ENCODE assay signal across 8 cellular contexts in the genomic region with DNA sequence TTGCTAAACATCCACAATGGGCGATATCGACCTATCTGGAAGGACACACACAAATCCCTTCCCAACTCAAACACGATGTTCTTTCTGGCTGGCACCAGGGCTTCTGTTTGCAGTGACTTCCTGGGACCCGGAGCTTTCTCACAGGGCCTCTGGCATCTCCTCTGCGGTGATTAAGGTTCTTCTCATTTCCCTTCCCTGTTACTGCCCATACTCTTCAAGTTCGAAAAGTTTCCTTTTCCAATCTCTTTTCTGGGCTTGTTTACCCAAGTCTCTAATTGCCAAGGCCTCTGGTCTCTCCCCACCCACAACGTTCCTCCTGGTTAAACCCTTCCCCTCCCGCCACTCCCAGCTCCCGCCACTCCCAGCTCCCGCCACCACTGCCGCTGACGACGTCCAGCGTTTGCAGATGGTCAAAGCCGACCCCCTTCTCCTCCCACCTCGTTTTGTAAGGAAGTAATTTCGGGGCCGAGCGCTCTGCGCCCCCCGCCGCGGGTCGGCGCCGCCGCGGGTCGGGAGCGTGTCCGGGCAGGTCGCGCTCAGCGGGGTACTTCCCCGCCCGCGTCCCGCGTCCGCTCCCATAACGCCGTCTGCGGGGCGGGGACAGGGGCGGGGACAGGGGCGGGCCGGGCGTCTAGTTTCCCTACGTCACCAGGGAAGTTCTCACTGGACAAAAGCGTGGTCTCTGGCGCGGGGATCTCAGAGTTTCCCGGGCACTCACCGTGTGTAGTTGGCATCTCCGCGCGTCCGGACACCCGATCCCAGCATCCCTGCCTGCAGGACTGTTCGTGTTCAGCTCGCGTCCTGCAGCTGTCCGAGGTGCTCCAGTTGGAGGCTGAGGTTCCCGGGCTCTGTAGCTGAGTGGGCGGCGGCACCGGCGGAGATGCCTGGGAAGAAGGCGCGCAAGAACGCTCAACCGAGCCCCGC. TPM values are rescaled to one million over a fixed set of nuclear protein-coding genes. Genes with fewer than 3 reads are reported as not detected.
DNase-seq lines count a peak whose midpoint lies in the region; ATAC-seq lines count a peak whose summit lies in the region.

A gene (plus strand): TSS at position 699 of the 924 bp plus-strand sequence. CDS start 182 bp downstream, at position 881.

- peak within 1 kb of the TSS; percentile 53 for H4K5ac ChIP-seq in mesendoderm (ENCODE audit: low read length)

- H3K27ac Mint-ChIP-seq in effector memory CD8-positive, alpha-beta T cell, result peak within 1 kb of the TSS; percentile 98 to 99

- no peak within 1 kb of the TSS for H2BK15ac ChIP-seq in mesendoderm (replicated peaks; ENCODE audit: low read depth)

- peak; percentile 70 for DNase-seq in CMK (ENCODE audit: low read depth)
- peak; percentile 92 for DNase-seq in HT1080 (ENCODE audit: low read depth)
- DNase-seq in NK-92 treated with Interleukin-12 subunit alpha and Interleukin-12 subunit beta, amount 100 ng/mL, for 24 hours (lab: John Stamatoyannopoulos, UW), result peak; percentile 81
- peak; percentile 48 to 75 for DNase-seq in activated CD8-positive, alpha-beta memory T cell treated with anti-CD3 and anti-CD28 coated beads for 1 hour (ENCODE audit: extremely low read depth in 1 of 2, low read depth in 1 of 2)
- DNase-seq in effector memory CD8-positive, alpha-beta T cell, result peak; percentile 78 to 87 (median 85)
- DNase-seq in mesendoderm, result peak; percentile 97
- DNase-seq in stimulated activated CD8-positive, alpha-beta memory T cell treated with anti-CD3 and anti-CD28 coated beads, Interleukin-15, amount 100 ng/mL, for 24 hours (ENCODE audit: low read depth), result peak; percentile 71

- peak within 1 kb of the TSS; percentile 40 for H3K4me2 ChIP-seq in mesendoderm (ENCODE audit: low read length)

- H3K36me3 Mint-ChIP-seq in effector memory CD8-positive, alpha-beta T cell (ENCODE audit: insufficient read depth), result peaks cover 56% of the 10 kb centered on the region

- no peak within 1 kb of the TSS for H4K8ac ChIP-seq in mesendoderm (ENCODE audit: low read depth, low read length)

- peak within 1 kb of the TSS; percentile 92 for H3K23ac ChIP-seq in mesendoderm (ENCODE audit: low read length)

- H3K27me3 Mint-ChIP-seq in effector memory CD8-positive, alpha-beta T cell, result no peaks in the 10 kb centered on the region

- H3K79me1 ChIP-seq in mesendoderm (ENCODE audit: low read length), result peaks cover 1% of the 10 kb centered on the region

- H3K27me3 ChIP-seq in mesendoderm (ENCODE audit: insufficient read depth, low read length, poor library complexity), result no peaks in the 10 kb centered on the region

- peak within 1 kb of the TSS; percentile 68 for H3K18ac ChIP-seq in mesendoderm (ENCODE audit: low read length)

- peaks cover 7% of the 10 kb centered on the region for H3K4me1 ChIP-seq in mesendoderm (ENCODE audit: control insufficient read depth, low read depth, low read length)

- H2BK120ac ChIP-seq in mesendoderm (ENCODE audit: low read depth, low read length), result peak within 1 kb of the TSS; percentile 76

- WGBS in mesendoderm (ENCODE audit: extremely low coverage, insufficient coverage, low lambda C conversion rate), result no CpG with 5 or more reads among the region's 73 CpGs

- H3K27ac ChIP-seq in mesendoderm (ENCODE audit: low read depth, low read length), result peak within 1 kb of the TSS; percentile 89

- no peaks in the 10 kb centered on the region for H3K9me3 Mint-ChIP-seq in effector memory CD8-positive, alpha-beta T cell

- H3K36me3 ChIP-seq in mesendoderm (ENCODE audit: control insufficient read depth, insufficient read depth, low read length), result no peaks in the 10 kb centered on the region

- peak; percentile 62 for ATAC-seq in GM21360 (IDR thresholded peaks at IDR 0.05; ENCODE audit: unreplicated experiment)
- ATAC-seq in effector memory CD8-positive, alpha-beta T cell (replicated peaks), result peak; percentile 74

- H3K56ac ChIP-seq in mesendoderm (ENCODE audit: low read length), result peak within 1 kb of the TSS; percentile 92

- H3K4ac ChIP-seq in mesendoderm (ENCODE audit: low read depth, low read length), result peak within 1 kb of the TSS; percentile 78

- peak within 1 kb of the TSS; percentile 88 for H2BK5ac ChIP-seq in mesendoderm (ENCODE audit: low read length)

- peak within 1 kb of the TSS; percentile 93 to 94 for H3K4me3 Mint-ChIP-seq in effector memory CD8-positive, alpha-beta T cell

- peak within 1 kb of the TSS; percentile 96 for H3K9ac ChIP-seq in mesendoderm (ENCODE audit: low read length)

- peaks cover 24% of the 10 kb centered on the region for H3K79me2 ChIP-seq in mesendoderm (ENCODE audit: control insufficient read depth, insufficient read depth, low read length)

- H3K4me3 ChIP-seq in mesendoderm (ENCODE audit: low read length), result peak within 1 kb of the TSS; percentile 83

- H3K4me1 Mint-ChIP-seq in effector memory CD8-positive, alpha-beta T cell (ENCODE audit: low read depth in 2 of 2), result peaks cover 26 to 33% of the 10 kb centered on the region in 2 donors

- H2AK5ac ChIP-seq in mesendoderm (ENCODE audit: low read length), result no peak within 1 kb of the TSS

RNA-seq across cellular contexts. Expression of the gene that starts here (rescaled TPM):
- total RNA-seq in HT1080 (2014; rRNA removed; shearing (Covaris generic)), result 34.9 and 39.8 TPM in 2 replicates
- polyA plus RNA-seq in HT1080 (2015; cell fraction: cytosol; rRNA removed), result 88.5 and 105 TPM in 2 replicates
- 56.6 and 67.8 TPM in 2 replicates for polyA plus RNA-seq in HT1080 (2015; cell fraction: nucleus; rRNA removed)
- polyA plus RNA-seq in mesendoderm (2013, experiment 1 of 2), result 64.9 TPM
- polyA plus RNA-seq in mesendoderm (2013, experiment 2 of 2), result 64.6 TPM

Comparison
In these comparisons a context has a peak if more than half of its experiments do, and no peak if none do; other contexts are left out.
1. Peak in every context shown above with its lines: DNase-seq, ATAC-seq, H3K4me3 ChIP-seq and H3K27ac ChIP-seq.